ENCODE assay signal across 21 cellular contexts in genomic region chr1:38758824-38759223, GRCh38.
"Had no signal": no experiment of that assay in that cellular context is flagged by ENCODE, and none has a peak within 500 bp of the region (broad histone marks: within the 10 kb centered on the region; RNA-seq: fewer than 3 reads in every experiment).

No MANE protein-coding gene starts in this region.

- DNase-seq: activated CD4-positive, alpha-beta T cell treated with anti-CD3 and anti-CD28 coated beads, Interleukin-2, amount 10 ng/mL, durations not matched to agents 7 days and 5 days; activated gamma-delta T cell treated with Interleukin-2 at 50 U/mL for 16 hours; activated T-cell treated with anti-CD3 and anti-CD28 coated beads, Interleukin-2, amount 50 U/mL, for 1 hour; central memory CD4-positive, alpha-beta T cell; effector memory CD4-positive, alpha-beta T cell; foreskin keratinocyte; left ventricle myocardium inferior; naive thymus-derived CD4-positive, alpha-beta T cell; retina; sigmoid colon; stimulated activated CD4-positive, alpha-beta T cell treated with anti-CD3 and anti-CD28 coated beads, Interleukin-2, amount 100 ng/mL, for 48 hours; stimulated activated CD8-positive, alpha-beta memory T cell treated with anti-CD3 and anti-CD28 coated beads, Interleukin-4, amount 100 ng/mL, for 48 hours; stimulated activated naive CD4-positive, alpha-beta T cell; testis; trophoblast cell; uterus had no signal

- H3K9me3 ChIP-seq: left ventricle myocardium inferior, sigmoid colon, testis, uterus had no signal

- H3K4me2 ChIP-seq: neural progenitor cell had no signal

- H3K27me3 ChIP-seq: foreskin keratinocyte, neural progenitor cell, sigmoid colon, testis, uterus had no signal

- H3K27ac Mint-ChIP-seq: activated CD4-positive, alpha-beta T cell treated with anti-CD3 and anti-CD28 coated beads, Interleukin-2, amount 10 ng/mL, durations not matched to agents 7 days and 5 days; activated naive CD4-positive, alpha-beta T cell treated with anti-CD3 and anti-CD28 coated beads, Interleukin-2, amount 50 U/mL, for 72 hours; naive thymus-derived CD4-positive, alpha-beta T cell; neural progenitor cell had no signal

- H3K27ac ChIP-seq: foreskin keratinocyte, left ventricle myocardium inferior, neural progenitor cell, sigmoid colon, testis, uterus, VCaP had no signal

- H3K36me3 Mint-ChIP-seq: activated naive CD4-positive, alpha-beta T cell treated with anti-CD3 and anti-CD28 coated beads, Interleukin-2, amount 50 U/mL, for 72 hours; neural progenitor cell had no signal

- ATAC-seq: activated CD4-positive, CD25-positive, alpha-beta regulatory T cell treated with anti-CD3 and anti-CD28 coated beads, Interleukin-2, amount 50 U/mL, for 24 hours; activated naive CD4-positive, alpha-beta T cell treated with anti-CD3 and anti-CD28 coated beads, Interleukin-2, amount 50 U/mL, for 72 hours; foreskin keratinocyte; naive thymus-derived CD4-positive, alpha-beta T cell had no signal

- H3K4me1 Mint-ChIP-seq: activated CD4-positive, alpha-beta T cell treated with anti-CD3 and anti-CD28 coated beads, Interleukin-2, amount 10 ng/mL, durations not matched to agents 7 days and 5 days; naive thymus-derived CD4-positive, alpha-beta T cell; neural progenitor cell had no signal

- H3K9me3 Mint-ChIP-seq: activated CD4-positive, alpha-beta T cell treated with anti-CD3 and anti-CD28 coated beads, Interleukin-2, amount 10 ng/mL, durations not matched to agents 7 days and 5 days; activated naive CD4-positive, alpha-beta T cell treated with anti-CD3 and anti-CD28 coated beads, Interleukin-2, amount 50 U/mL, for 72 hours; naive thymus-derived CD4-positive, alpha-beta T cell had no signal

- H3K4me1 ChIP-seq: foreskin keratinocyte, left ventricle myocardium inferior, neural progenitor cell, sigmoid colon, testis, uterus had no signal

- H3K4me3 ChIP-seq: left ventricle myocardium inferior, neural progenitor cell, sigmoid colon, testis, uterus had no signal

- H3K36me3 ChIP-seq: left ventricle myocardium inferior, neural progenitor cell, sigmoid colon, uterus had no signal

- H2AFZ ChIP-seq: neural progenitor cell had no signal

- FAIRE-seq: astrocyte had no signal

- H3K9ac ChIP-seq: neural progenitor cell had no signal

- H3K4me3 Mint-ChIP-seq: activated CD4-positive, alpha-beta T cell treated with anti-CD3 and anti-CD28 coated beads, Interleukin-2, amount 10 ng/mL, durations not matched to agents 7 days and 5 days; naive thymus-derived CD4-positive, alpha-beta T cell; neural progenitor cell had no signal
